ENCODE assay signal across 19 cellular contexts in the genomic region with DNA sequence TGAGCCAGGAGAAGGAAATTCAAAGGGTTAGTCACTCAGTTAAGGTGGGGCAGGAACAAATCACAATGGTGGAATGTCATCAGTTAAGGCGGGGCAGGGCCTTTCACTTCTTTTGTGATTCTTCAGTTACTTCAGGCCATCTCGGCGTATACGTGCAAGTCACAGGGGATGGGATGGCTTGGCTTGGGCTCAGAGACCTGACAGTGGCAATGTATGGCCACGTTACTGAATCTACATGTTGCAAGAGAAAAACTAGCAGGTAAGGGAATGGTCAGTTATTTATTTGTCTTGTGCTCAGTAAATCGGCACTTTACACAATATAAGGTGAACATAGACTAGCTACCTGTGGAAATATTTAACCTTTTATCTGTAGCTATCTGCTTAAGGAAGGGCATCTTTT. TPM values are rescaled to one million over a fixed set of nuclear protein-coding genes. Genes with fewer than 3 reads are reported as not detected.
DNase-seq lines count a peak whose midpoint lies in the region; ATAC-seq, FAIRE-seq and TF ChIP-seq lines count a peak whose summit lies in the region.
"Had no signal": no experiment of that assay in that cellular context is flagged by ENCODE, and none has a peak within 500 bp of the region (broad histone marks: within the 10 kb centered on the region; RNA-seq: fewer than 3 reads in every experiment).

No MANE protein-coding gene starts in this region.

- CTCF ChIA-PET in activated CD8-positive, alpha-beta T cell treated with anti-CD3 and anti-CD28 coated beads for 36 hours (lab: Charles Lee): no interaction called here

- FAIRE-seq in H54 (lab: Jason Lieb, UNC): no peak
- FAIRE-seq: GM12878, H1, HepG2 had no signal

- intact Hi-C loops in activated CD8-positive, alpha-beta T cell treated with anti-CD3 and anti-CD28 coated beads for 36 hours (cut with micrococcal nuclease): no loop called here
- intact Hi-C loops in posterior vena cava (cut with DNase I): no loop called here

- H3K4me1 Mint-ChIP-seq in type B pancreatic cell (ENCODE audit: unreplicated experiment): no peaks in the 10 kb centered on the region
- H3K4me1 Mint-ChIP-seq in activated CD8-positive, alpha-beta T cell treated with anti-CD3 and anti-CD28 coated beads for 36 hours (ENCODE audit: low read depth): no peaks in the 10 kb centered on the region
- H3K4me1 Mint-ChIP-seq: CD14-positive monocyte; CD4-positive, alpha-beta memory T cell; IgD-negative memory B cell had no signal

- no peaks in the 10 kb centered on the region for H3K27me3 Mint-ChIP-seq in type B pancreatic cell
- no peaks in the 10 kb centered on the region for H3K27me3 Mint-ChIP-seq in activated CD8-positive, alpha-beta T cell treated with anti-CD3 and anti-CD28 coated beads for 36 hours
- H3K27me3 Mint-ChIP-seq: CD4-positive, alpha-beta memory T cell; IgD-negative memory B cell had no signal

- POLR2A ChIA-PET in activated CD8-positive, alpha-beta T cell treated with anti-CD3 and anti-CD28 coated beads for 36 hours (lab: Charles Lee): no interaction called here

- no peak overlapping the region for H3K4me3 Mint-ChIP-seq in type B pancreatic cell
- no peak overlapping the region for H3K4me3 Mint-ChIP-seq in activated CD8-positive, alpha-beta T cell treated with anti-CD3 and anti-CD28 coated beads for 36 hours
- H3K4me3 Mint-ChIP-seq: CD14-positive monocyte; CD4-positive, alpha-beta memory T cell; IgD-negative memory B cell had no signal

- no peaks in the 10 kb centered on the region for H3K36me3 Mint-ChIP-seq in type B pancreatic cell
- no peaks in the 10 kb centered on the region for H3K36me3 Mint-ChIP-seq in activated CD8-positive, alpha-beta T cell treated with anti-CD3 and anti-CD28 coated beads for 36 hours (ENCODE audit: low read depth)
- H3K36me3 Mint-ChIP-seq: CD14-positive monocyte; CD4-positive, alpha-beta memory T cell; IgD-negative memory B cell had no signal

- peak; percentile 34 for DNase-seq in Daoy (ENCODE audit: low read depth)
- peak; percentile 85 for DNase-seq in LoVo (ENCODE audit: low spot score)
- peak; percentile 42 for DNase-seq in SW480 (ENCODE audit: low spot score)
- DNase-seq in type B pancreatic cell (ENCODE audit: extremely low spot score, unreplicated experiment): no peak
- DNase-seq in H54 (ENCODE audit: insufficient read length, low spot score): no peak
- no peak for DNase-seq in globus pallidus (ENCODE audit: low spot score)
- no peak for DNase-seq in activated CD8-positive, alpha-beta T cell treated with anti-CD3 and anti-CD28 coated beads for 36 hours
- DNase-seq in posterior vena cava (ENCODE audit: low spot score): no peak
- DNase-seq: CD4-positive, alpha-beta memory T cell; DMS79 treated with DMSO at 0.1 percent for 48 hours; EL; KBM-7 had no signal

- H3K9me3 Mint-ChIP-seq in type B pancreatic cell: peaks cover 5% of the 10 kb centered on the region
- H3K9me3 Mint-ChIP-seq in activated CD8-positive, alpha-beta T cell treated with anti-CD3 and anti-CD28 coated beads for 36 hours: peaks cover 11% of the 10 kb centered on the region

- TF ChIP-seq CTCF in type B pancreatic cell (conservative IDR thresholded peaks at IDR 0.05): no peak
- no peak for TF ChIP-seq CTCF in activated CD8-positive, alpha-beta T cell treated with anti-CD3 and anti-CD28 coated beads for 36 hours (IDR thresholded peaks at IDR 0.05)

- ATAC-seq in activated CD8-positive, alpha-beta T cell treated with anti-CD3 and anti-CD28 coated beads for 36 hours: no peak
- ATAC-seq: GM12878, HepG2 had no signal

- TF ChIP-seq POLR2A in H54 (IDR thresholded peaks at IDR 0.05; ENCODE audit: low read depth, low read length): no peak

- H3K27ac Mint-ChIP-seq in type B pancreatic cell: peak overlapping the region; percentile 61
- H3K27ac Mint-ChIP-seq in activated CD8-positive, alpha-beta T cell treated with anti-CD3 and anti-CD28 coated beads for 36 hours: no peak overlapping the region
- H3K27ac Mint-ChIP-seq: CD14-positive monocyte; CD4-positive, alpha-beta memory T cell had no signal

RNA-seq across cellular contexts. Expression of gene SLCO1B3, which starts 11.9 kb away (rescaled TPM):
- total RNA-seq in Daoy (2014; rRNA removed; shearing (Covaris generic)): 2.1 and 7.4 TPM in 2 replicates
- total RNA-seq in type B pancreatic cell (ENCODE audit: low replicate concordance) (not detected in 2 replicates), posterior vena cava (not detected)
- not detected for total RNA-seq in activated CD8-positive, alpha-beta T cell treated with anti-CD3 and anti-CD28 coated beads for 36 hours
- total RNA-seq: A673; CD4-positive, alpha-beta memory T cell; G401; GM12878; H1 had no signal

Comparison
In these comparisons a context has a peak if more than half of its experiments do, and no peak if none do; other contexts are left out.
1. DNase-seq: peak in Daoy (single experiment), LoVo (single experiment) and SW480 (single experiment); none in type B pancreatic cell (single experiment), H54 (single experiment), globus pallidus (single experiment), activated CD8-positive, alpha-beta T cell treated with anti-CD3 and anti-CD28 coated beads for 36 hours (single experiment) and posterior vena cava (single experiment).